8 cellular contexts compared by ENCODE assay signal in genomic region chr13:33817843-33818661, GRCh38. TPM values are rescaled to one million over a fixed set of nuclear protein-coding genes. Genes with fewer than 3 reads are reported as not detected.
A peak's percentile ranks its signal among the peaks of the same experiment; 100 is the strongest.
DNase-seq lines count a peak whose midpoint lies in the region; ATAC-seq and TF ChIP-seq lines count a peak whose summit lies in the region.

Gene RFC3, plus strand, starts transcription at chr13:33818149. Its CDS starts 30 bp downstream, at chr13:33818179.

- H2AFZ ChIP-seq in KMS-11 (ENCODE audit: low read depth) = peak within 1 kb of the TSS; percentile 95

- H3K36me3 ChIP-seq in KMS-11 (ENCODE audit: insufficient read depth) (no peaks in the 10 kb centered on the region), Peyer's patch (no peaks in the 10 kb centered on the region), muscle layer of duodenum (ENCODE audit: control insufficient read depth in 1 of 2, insufficient read depth in 2 of 2, low read length in 2 of 2) (peaks cover 0 to 10% of the 10 kb centered on the region in 2 donors)

- no peak for TF ChIP-seq POLR2A in Peyer's patch (IDR thresholded peaks at IDR 0.05)

- no peak for TF ChIP-seq CTCF in KMS-11 (conservative IDR thresholded peaks at IDR 0.05; ENCODE audit: low read depth, low read length)
- TF ChIP-seq CTCF in Peyer's patch (IDR thresholded peaks at IDR 0.05) = no peak

- no peaks in the 10 kb centered on the region for H4K20me1 ChIP-seq in KMS-11 (ENCODE audit: insufficient read depth)

- peaks cover 33% of the 10 kb centered on the region; the same call in 1 of the 2 replicates for H3K79me2 ChIP-seq in KMS-11 (ENCODE audit: insufficient read depth, low read depth)

- DNase-seq in DMS53 (lab: John Stamatoyannopoulos, UW) (peak; percentile 98), Peyer's patch (peak; percentile 91 to 97 (median 93))
- peak; percentile 94 to 95 for DNase-seq in activated T-cell treated with anti-CD3 and anti-CD28 coated beads, Interleukin-2, amount 50 U/mL, for 48 hours
- peak; percentile 84 to 86 for DNase-seq in stimulated activated CD8-positive, alpha-beta memory T cell treated with anti-CD3 and anti-CD28 coated beads, Interleukin-7, amount 100 ng/mL, for 4 hours (ENCODE audit: low read depth in 2 of 2)

- peaks cover 12% of the 10 kb centered on the region for H3K4me1 ChIP-seq in KMS-11 (ENCODE audit: low read depth, poor library complexity, severe bottlenecking)
- H3K4me1 ChIP-seq in Peyer's patch = no peaks in the 10 kb centered on the region
- no peaks in the 10 kb centered on the region for H3K4me1 ChIP-seq in muscle layer of duodenum (ENCODE audit: control insufficient read depth in 1 of 2, insufficient read depth in 2 of 2, low read length in 2 of 2)

- H3K27ac ChIP-seq in KMS-11 = peak within 1 kb of the TSS; percentile 80
- peak within 1 kb of the TSS; percentile 47 to 59 (median 51) for H3K27ac ChIP-seq in Peyer's patch
- H3K27ac ChIP-seq in muscle layer of duodenum (ENCODE audit: low read length) = peak within 1 kb of the TSS; percentile 77

- H3K9me3 ChIP-seq in Peyer's patch = no peaks in the 10 kb centered on the region
- no peaks in the 10 kb centered on the region for H3K9me3 ChIP-seq in muscle layer of duodenum (ENCODE audit: control insufficient read depth in 1 of 2, low read length in 2 of 2)

- peak within 1 kb of the TSS; percentile 94 for H3K9ac ChIP-seq in KMS-11

- ATAC-seq in GM21723 (IDR thresholded peaks at IDR 0.05; ENCODE audit: unreplicated experiment) = peak; percentile 92
- ATAC-seq in esophagus mucosa = peak; percentile 94

- peak within 1 kb of the TSS; percentile 96 for H3K4me2 ChIP-seq in KMS-11

- no peak within 1 kb of the TSS for H3K4me3 ChIP-seq in KMS-11 (IDR thresholded peaks at IDR 0.05; ENCODE audit: insufficient read depth, low read depth, low read length)
- peak within 1 kb of the TSS; percentile 59 to 77 (median 76) for H3K4me3 ChIP-seq in Peyer's patch
- H3K4me3 ChIP-seq in muscle layer of duodenum (ENCODE audit: low read depth in 1 of 2, low read length in 2 of 2) = peak within 1 kb of the TSS; percentile 83 to 98

- H3K27me3 ChIP-seq in KMS-11 (ENCODE audit: insufficient read depth, low read depth) (no peaks in the 10 kb centered on the region), Peyer's patch (no peaks in the 10 kb centered on the region), muscle layer of duodenum (ENCODE audit: low read depth, low read length) (no peaks in the 10 kb centered on the region)

RNA-seq across cellular contexts. Expression of gene RFC3, which starts in this region (rescaled TPM):
- 10 to 100 TPM in 2 of 4 donors, 1 to 10 TPM in 2; 5.4 to 32.2 (median 8.7) TPM for total RNA-seq in Peyer's patch
- 7.5 TPM for total RNA-seq in esophagus mucosa
